In the genomic region with DNA sequence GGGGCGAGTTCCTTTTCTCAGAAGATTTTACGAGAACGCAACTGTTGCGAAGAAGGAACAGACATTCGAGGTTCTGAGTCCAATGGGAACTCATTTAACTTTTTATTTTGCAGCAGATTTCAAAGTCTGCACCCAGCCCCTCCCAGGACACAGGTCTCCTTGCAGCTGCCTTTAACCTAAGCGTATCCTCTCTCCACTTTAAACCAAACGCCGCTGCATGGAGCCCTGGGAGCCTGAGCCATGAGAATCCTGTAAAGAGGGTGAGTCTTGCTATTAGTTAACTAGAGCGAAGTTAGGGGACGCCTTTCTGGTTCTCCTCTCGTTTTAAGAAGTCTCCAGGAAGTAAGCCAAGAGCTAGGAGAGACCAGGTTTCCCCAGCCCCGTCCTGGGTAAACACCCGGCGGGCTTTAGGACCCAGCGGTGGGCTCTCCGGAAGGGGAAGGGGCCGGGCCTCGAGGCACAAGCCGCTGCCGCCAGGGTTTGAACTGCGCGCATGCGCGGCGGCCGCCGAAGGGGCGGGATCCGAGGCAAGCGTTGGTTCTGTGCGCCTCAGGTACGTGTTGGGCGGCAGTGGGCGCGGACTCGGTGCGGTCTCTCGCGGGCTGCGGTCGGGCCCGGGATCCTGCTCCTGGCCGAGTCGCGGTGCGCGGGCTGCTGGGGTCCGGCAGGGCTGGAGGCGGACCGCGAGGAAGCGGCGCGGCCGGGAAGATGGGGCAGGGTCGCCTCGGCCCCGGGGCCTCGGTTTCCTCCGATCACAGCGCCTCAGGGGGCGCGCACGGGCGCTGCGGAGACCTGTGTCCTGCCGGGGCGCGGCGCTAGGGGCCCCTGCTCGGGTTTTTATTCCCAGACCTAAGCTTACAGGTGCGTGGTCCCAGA, we compare ENCODE assay signal across 1 cellular context.
TF ChIP-seq lines count a peak whose summit lies in the region.

TDP1 (plus strand) TSS at position 510 of the 876 bp plus-strand sequence. CDS start 7,188 bp downstream, outside the sequence.

TF ChIP-seq in HCT116, 20 proteins besides CTCF, POLR2A, EP300 and RAD21 (continued from another document):
- TF ChIP-seq FOSL1 (IDR thresholded peaks at IDR 0.05; ENCODE audit: low read depth) = peak; percentile 91
- TF ChIP-seq, protein P1, sequence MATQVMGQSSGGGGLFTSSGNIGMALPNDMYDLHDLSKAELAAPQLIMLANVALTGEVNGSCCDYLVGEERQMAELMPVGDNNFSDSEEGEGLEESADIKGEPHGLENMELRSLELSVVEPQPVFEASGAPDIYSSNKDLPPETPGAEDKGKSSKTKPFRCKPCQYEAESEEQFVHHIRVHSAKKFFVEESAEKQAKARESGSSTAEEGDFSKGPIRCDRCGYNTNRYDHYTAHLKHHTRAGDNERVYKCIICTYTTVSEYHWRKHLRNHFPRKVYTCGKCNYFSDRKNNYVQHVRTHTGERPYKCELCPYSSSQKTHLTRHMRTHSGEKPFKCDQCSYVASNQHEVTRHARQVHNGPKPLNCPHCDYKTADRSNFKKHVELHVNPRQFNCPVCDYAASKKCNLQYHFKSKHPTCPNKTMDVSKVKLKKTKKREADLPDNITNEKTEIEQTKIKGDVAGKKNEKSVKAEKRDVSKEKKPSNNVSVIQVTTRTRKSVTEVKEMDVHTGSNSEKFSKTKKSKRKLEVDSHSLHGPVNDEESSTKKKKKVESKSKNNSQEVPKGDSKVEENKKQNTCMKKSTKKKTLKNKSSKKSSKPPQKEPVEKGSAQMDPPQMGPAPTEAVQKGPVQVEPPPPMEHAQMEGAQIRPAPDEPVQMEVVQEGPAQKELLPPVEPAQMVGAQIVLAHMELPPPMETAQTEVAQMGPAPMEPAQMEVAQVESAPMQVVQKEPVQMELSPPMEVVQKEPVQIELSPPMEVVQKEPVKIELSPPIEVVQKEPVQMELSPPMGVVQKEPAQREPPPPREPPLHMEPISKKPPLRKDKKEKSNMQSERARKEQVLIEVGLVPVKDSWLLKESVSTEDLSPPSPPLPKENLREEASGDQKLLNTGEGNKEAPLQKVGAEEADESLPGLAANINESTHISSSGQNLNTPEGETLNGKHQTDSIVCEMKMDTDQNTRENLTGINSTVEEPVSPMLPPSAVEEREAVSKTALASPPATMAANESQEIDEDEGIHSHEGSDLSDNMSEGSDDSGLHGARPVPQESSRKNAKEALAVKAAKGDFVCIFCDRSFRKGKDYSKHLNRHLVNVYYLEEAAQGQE (IDR thresholded peaks at IDR 0.05; ENCODE audit: low read depth) = no peak
- peak; percentile 96 for TF ChIP-seq SP1 (IDR thresholded peaks at IDR 0.05; ENCODE audit: low read depth)
- peak; percentile 76 for TF ChIP-seq ELF1 (IDR thresholded peaks at IDR 0.05; ENCODE audit: borderline replicate concordance, low read depth)
- TF ChIP-seq TCF7L2 (IDR thresholded peaks at IDR 0.05; ENCODE audit: borderline replicate concordance, extremely low read depth, insufficient read depth, insufficient read length) = peak; percentile 69
- TF ChIP-seq EGR1 (IDR thresholded peaks at IDR 0.05; ENCODE audit: low read depth) = 0 out of 2 replicates have a peak, but pooled peaks have one; percentile 18
- TF ChIP-seq POLR2AphosphoS5 (IDR thresholded peaks at IDR 0.05; ENCODE audit: low read depth, low read length) = peak; percentile 92
- peak; percentile 58; the same call in 1 of the 2 replicates for TF ChIP-seq CBX3 (IDR thresholded peaks at IDR 0.05; ENCODE audit: low read depth)
- TF ChIP-seq ZFX (IDR thresholded peaks at IDR 0.05) = peak; percentile 80
- TF ChIP-seq, protein P2, sequence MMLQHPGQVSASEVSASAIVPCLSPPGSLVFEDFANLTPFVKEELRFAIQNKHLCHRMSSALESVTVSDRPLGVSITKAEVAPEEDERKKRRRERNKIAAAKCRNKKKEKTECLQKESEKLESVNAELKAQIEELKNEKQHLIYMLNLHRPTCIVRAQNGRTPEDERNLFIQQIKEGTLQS (IDR thresholded peaks at IDR 0.05) = no peak
- peak; percentile 72 for TF ChIP-seq SIN3A (IDR thresholded peaks at IDR 0.05; ENCODE audit: low read depth)
